32 cellular contexts compared by ENCODE assay signal in the genomic region with DNA sequence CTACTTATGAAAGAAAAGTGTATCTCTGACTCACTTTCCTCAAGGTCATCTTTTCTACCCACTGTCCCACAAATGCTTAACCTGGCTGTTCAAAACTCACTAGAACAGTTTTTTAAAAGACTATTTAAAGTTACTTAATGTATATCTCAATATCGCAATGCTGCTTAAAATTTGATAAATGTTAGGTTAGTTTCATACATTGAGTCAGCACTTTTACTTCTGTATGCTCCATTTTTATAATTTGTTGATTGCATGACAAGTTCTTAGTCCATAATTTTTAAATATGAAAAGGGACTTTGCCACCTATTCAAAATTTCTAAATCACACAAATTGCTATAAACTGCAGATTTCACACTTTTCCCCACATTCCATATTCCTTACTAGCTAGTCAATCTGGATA.
"Had no signal": no experiment of that assay in that cellular context is flagged by ENCODE, and none has a peak within 500 bp of the region (broad histone marks: within the 10 kb centered on the region; RNA-seq: fewer than 3 reads in every experiment).

No MANE protein-coding gene starts in this region.

- H3K27me3 ChIP-seq: adrenal gland, ascending aorta, breast epithelium, cardiac muscle cell, colonic mucosa, esophagus squamous epithelium, gastroesophageal sphincter, heart right ventricle, hepatocyte had no signal

- H3K27ac Mint-ChIP-seq: activated CD4-positive, alpha-beta memory T cell treated with anti-CD3 and anti-CD28 coated beads for 36 hours; activated CD4-positive, alpha-beta T cell treated with anti-CD3 and anti-CD28 coated beads for 36 hours; activated CD4-positive, alpha-beta T cell treated with anti-CD3 and anti-CD28 coated beads, Interleukin-2, amount 10 ng/mL, durations not matched to agents 24 days and 14 days; activated CD8-positive, alpha-beta T cell treated with anti-CD3 and anti-CD28 coated beads, Interleukin-2, amount 10 ng/mL, durations not matched to agents 7 days and 5 days; activated naive CD4-positive, alpha-beta T cell treated with anti-CD3 and anti-CD28 coated beads for 36 hours; activated naive CD4-positive, alpha-beta T cell treated with anti-CD3 and anti-CD28 coated beads, Interleukin-2, amount 50 U/mL, for 24 hours; activated naive CD8-positive, alpha-beta T cell treated with anti-CD3 and anti-CD28 coated beads for 36 hours; activated naive CD8-positive, alpha-beta T cell treated with anti-CD3 and anti-CD28 coated beads, Interleukin-2, amount 50 U/mL, for 24 hours; activated T-helper 17 cell treated with anti-CD3 and anti-CD28 coated beads, Interleukin-2, amount 50 U/mL, for 72 hours; brain had no signal

- H3K4me3 Mint-ChIP-seq: activated CD4-positive, alpha-beta memory T cell treated with anti-CD3 and anti-CD28 coated beads for 36 hours; activated CD4-positive, alpha-beta T cell treated with anti-CD3 and anti-CD28 coated beads for 36 hours; activated CD4-positive, alpha-beta T cell treated with anti-CD3 and anti-CD28 coated beads, Interleukin-2, amount 10 ng/mL, durations not matched to agents 24 days and 14 days; activated CD8-positive, alpha-beta T cell treated with anti-CD3 and anti-CD28 coated beads, Interleukin-2, amount 10 ng/mL, durations not matched to agents 7 days and 5 days; activated naive CD4-positive, alpha-beta T cell treated with anti-CD3 and anti-CD28 coated beads for 36 hours; activated naive CD4-positive, alpha-beta T cell treated with anti-CD3 and anti-CD28 coated beads, Interleukin-2, amount 50 U/mL, for 24 hours; activated naive CD8-positive, alpha-beta T cell treated with anti-CD3 and anti-CD28 coated beads for 36 hours; activated naive CD8-positive, alpha-beta T cell treated with anti-CD3 and anti-CD28 coated beads, Interleukin-2, amount 50 U/mL, for 24 hours; activated T-cell treated with anti-CD3 and anti-CD28 coated beads, Interleukin-2, amount 50 U/mL, for 4 hours; activated T-helper 17 cell treated with anti-CD3 and anti-CD28 coated beads, Interleukin-2, amount 50 U/mL, for 72 hours; brain had no signal

- H2AFZ ChIP-seq: hepatocyte had no signal

- H3K79me2 ChIP-seq: hepatocyte had no signal

- FAIRE-seq: endothelial cell of umbilical vein had no signal

- H3K9me3 ChIP-seq: ascending aorta, breast epithelium, colonic mucosa, esophagus squamous epithelium, gastroesophageal sphincter, heart right ventricle had no signal

- H3K27ac ChIP-seq: adrenal gland, ascending aorta, breast epithelium, cardiac muscle cell, colonic mucosa, epithelial cell of prostate, esophagus squamous epithelium, gastroesophageal sphincter, heart right ventricle, hepatocyte had no signal

- H3K9me3 Mint-ChIP-seq: activated CD4-positive, alpha-beta memory T cell treated with anti-CD3 and anti-CD28 coated beads for 36 hours; activated naive CD4-positive, alpha-beta T cell treated with anti-CD3 and anti-CD28 coated beads for 36 hours; activated naive CD4-positive, alpha-beta T cell treated with anti-CD3 and anti-CD28 coated beads, Interleukin-2, amount 50 U/mL, for 24 hours; activated naive CD8-positive, alpha-beta T cell treated with anti-CD3 and anti-CD28 coated beads for 36 hours; activated naive CD8-positive, alpha-beta T cell treated with anti-CD3 and anti-CD28 coated beads, Interleukin-2, amount 50 U/mL, for 24 hours; activated T-cell treated with anti-CD3 and anti-CD28 coated beads, Interleukin-2, amount 50 U/mL, for 4 hours; activated T-helper 17 cell treated with anti-CD3 and anti-CD28 coated beads, Interleukin-2, amount 50 U/mL, for 72 hours; brain had no signal

- H3K4me1 Mint-ChIP-seq: activated CD4-positive, alpha-beta T cell treated with anti-CD3 and anti-CD28 coated beads for 36 hours; activated CD4-positive, alpha-beta T cell treated with anti-CD3 and anti-CD28 coated beads, Interleukin-2, amount 10 ng/mL, durations not matched to agents 24 days and 14 days; activated naive CD4-positive, alpha-beta T cell treated with anti-CD3 and anti-CD28 coated beads, Interleukin-2, amount 50 U/mL, for 24 hours; activated naive CD8-positive, alpha-beta T cell treated with anti-CD3 and anti-CD28 coated beads for 36 hours; activated naive CD8-positive, alpha-beta T cell treated with anti-CD3 and anti-CD28 coated beads, Interleukin-2, amount 50 U/mL, for 24 hours; activated T-helper 17 cell treated with anti-CD3 and anti-CD28 coated beads, Interleukin-2, amount 50 U/mL, for 72 hours; brain had no signal

- ATAC-seq: activated CD4-positive, alpha-beta T cell treated with anti-CD3 and anti-CD28 coated beads for 36 hours; activated CD8-positive, alpha-beta T cell treated with anti-CD3 and anti-CD28 coated beads, Interleukin-2, amount 10 ng/mL, durations not matched to agents 7 days and 5 days; activated naive CD8-positive, alpha-beta T cell treated with anti-CD3 and anti-CD28 coated beads, Interleukin-2, amount 50 U/mL, for 24 hours; activated T-cell treated with anti-CD3 and anti-CD28 coated beads, Interleukin-2, amount 50 U/mL, for 4 hours; activated T-helper 17 cell treated with anti-CD3 and anti-CD28 coated beads, Interleukin-2, amount 50 U/mL, for 72 hours; gastroesophageal sphincter; heart right ventricle had no signal

- H3K27me3 Mint-ChIP-seq: activated CD4-positive, alpha-beta memory T cell treated with anti-CD3 and anti-CD28 coated beads for 36 hours; activated CD4-positive, alpha-beta T cell treated with anti-CD3 and anti-CD28 coated beads for 36 hours; activated CD4-positive, alpha-beta T cell treated with anti-CD3 and anti-CD28 coated beads, Interleukin-2, amount 10 ng/mL, durations not matched to agents 24 days and 14 days; activated naive CD4-positive, alpha-beta T cell treated with anti-CD3 and anti-CD28 coated beads, Interleukin-2, amount 50 U/mL, for 24 hours; activated naive CD8-positive, alpha-beta T cell treated with anti-CD3 and anti-CD28 coated beads for 36 hours; activated naive CD8-positive, alpha-beta T cell treated with anti-CD3 and anti-CD28 coated beads, Interleukin-2, amount 50 U/mL, for 24 hours; activated T-helper 17 cell treated with anti-CD3 and anti-CD28 coated beads, Interleukin-2, amount 50 U/mL, for 72 hours; brain had no signal

- H3K4me3 ChIP-seq: adrenal gland, ascending aorta, breast epithelium, cardiac muscle cell, colonic mucosa, esophagus squamous epithelium, gastroesophageal sphincter, heart right ventricle, hepatocyte had no signal

- H3K36me3 Mint-ChIP-seq: activated CD4-positive, alpha-beta memory T cell treated with anti-CD3 and anti-CD28 coated beads for 36 hours; activated naive CD4-positive, alpha-beta T cell treated with anti-CD3 and anti-CD28 coated beads, Interleukin-2, amount 50 U/mL, for 24 hours; activated naive CD8-positive, alpha-beta T cell treated with anti-CD3 and anti-CD28 coated beads for 36 hours; brain had no signal

- H3K4me1 ChIP-seq: adrenal gland, ascending aorta, breast epithelium, colonic mucosa, esophagus squamous epithelium, gastroesophageal sphincter, heart right ventricle had no signal

- H3K36me3 ChIP-seq: adrenal gland, ascending aorta, breast epithelium, cardiac muscle cell, colonic mucosa, esophagus squamous epithelium, gastroesophageal sphincter, heart right ventricle had no signal

- DNase-seq: activated CD4-positive, alpha-beta memory T cell treated with anti-CD3 and anti-CD28 coated beads for 36 hours; activated CD4-positive, alpha-beta T cell treated with anti-CD3 and anti-CD28 coated beads for 36 hours; activated CD4-positive, alpha-beta T cell treated with anti-CD3 and anti-CD28 coated beads, Interleukin-2, amount 10 ng/mL, durations not matched to agents 24 days and 14 days; activated CD4-positive, CD25-positive, alpha-beta regulatory T cell; activated CD4-positive, CD25-positive, alpha-beta regulatory T cell treated with anti-CD3 and anti-CD28 coated beads, Interleukin-2, amount 50 U/mL, for 72 hours; activated CD8-positive, alpha-beta memory T cell treated with anti-CD3 and anti-CD28 coated beads, Interleukin-2, amount 50 U/mL, for 48 hours; activated CD8-positive, alpha-beta T cell treated with anti-CD3 and anti-CD28 coated beads, Interleukin-2, amount 10 ng/mL, durations not matched to agents 7 days and 5 days; activated effector memory CD4-positive, alpha-beta T cell treated with Interleukin-2 at 50 U/mL for 16 hours; activated naive CD4-positive, alpha-beta T cell treated with anti-CD3 and anti-CD28 coated beads for 36 hours; activated naive CD8-positive, alpha-beta T cell treated with anti-CD3 and anti-CD28 coated beads for 36 hours; activated naive CD8-positive, alpha-beta T cell treated with anti-CD3 and anti-CD28 coated beads, Interleukin-2, amount 50 U/mL, for 24 hours; activated T-cell treated with anti-CD3 and anti-CD28 coated beads for 4 hours; activated T-cell treated with anti-CD3 and anti-CD28 coated beads, Interleukin-2, amount 50 U/mL, for 4 hours; adrenal gland; central memory CD4-positive, alpha-beta T cell; cerebellar nuclear complex; colonic mucosa; effector CD8-positive, alpha-beta T cell; esophagus squamous epithelium; foreskin melanocyte; heart right ventricle; T-helper 2 cell had no signal

- H3K4me2 ChIP-seq: hepatocyte had no signal
